Comparison of ENCODE assay signal across 13 cellular contexts in genomic region chr1:207754011-207754410, GRCh38. TPM values are rescaled to one million over a fixed set of nuclear protein-coding genes. Genes with fewer than 3 reads are reported as not detected.
DNase-seq lines count a peak whose midpoint lies in the region; ATAC-seq and TF ChIP-seq lines count a peak whose summit lies in the region.
"Had no signal": no experiment of that assay in that cellular context is flagged by ENCODE, and none has a peak within 500 bp of the region (broad histone marks: within the 10 kb centered on the region; RNA-seq: fewer than 3 reads in every experiment).

No MANE protein-coding gene starts in this region.

- ATAC-seq in activated T-cell treated with anti-CD3 and anti-CD28 coated beads, Interleukin-2, amount 50 U/mL, for 72 hours (replicated peaks in 1 of 2) = no peak
- ATAC-seq in thoracic aorta (ENCODE audit: insufficient number of reproducible peaks, low FRiP score, low read depth) (no peak), GM19467 (IDR thresholded peaks at IDR 0.05; ENCODE audit: unreplicated experiment) (no peak)
- ATAC-seq: sciatic nerve had no signal

- no peak overlapping the region for H3K27ac ChIP-seq in thoracic aorta
- no peak overlapping the region for H3K27ac ChIP-seq in uterus

- H3K36me3 ChIP-seq in thoracic aorta = peaks cover 8% of the 10 kb centered on the region
- H3K36me3 ChIP-seq in uterus = no peaks in the 10 kb centered on the region

- no peak for DNase-seq in activated T-cell treated with anti-CD3 and anti-CD28 coated beads, Interleukin-2, amount 50 U/mL, for 72 hours
- DNase-seq in activated T-cell treated with anti-CD3 and anti-CD28 coated beads, Interleukin-2, amount 50 U/mL, for 48 hours = no peak
- no peak for DNase-seq in activated T-helper 2 cell treated with anti-CD3 and anti-CD28 coated beads, Interferon-gamma antibody, Interleukin-2, Interleukin-4, amounts not matched to agents 10 μg/mL and 5 μg/mL and 100 μg/mL, durations not matched to agents 14 hours and 24 hours and 36 hours (ENCODE audit: low spot score)
- DNase-seq in immature natural killer cell = no peak
- DNase-seq in thoracic aorta (ENCODE audit: low spot score) = no peak
- no peak for DNase-seq in occipital lobe (lab: John Stamatoyannopoulos, UW)
- DNase-seq in uterus = no peak
- DNase-seq: C1 segment of cervical spinal cord; central memory CD4-positive, alpha-beta T cell; hypothalamus; NCI-H226 had no signal

- H3K4me3 ChIP-seq in thoracic aorta (peak overlapping the region; percentile 93), uterus (no peak overlapping the region)

- TF ChIP-seq CTCF in thoracic aorta (IDR thresholded peaks at IDR 0.05) (no peak), uterus (IDR thresholded peaks at IDR 0.05) (no peak)

- H3K9me3 ChIP-seq in thoracic aorta (no peaks in the 10 kb centered on the region), uterus (no peaks in the 10 kb centered on the region)

- peaks cover 0 to 12% of the 10 kb centered on the region in 2 donors for H3K36me3 Mint-ChIP-seq in activated T-cell treated with anti-CD3 and anti-CD28 coated beads, Interleukin-2, amount 50 U/mL, for 72 hours (ENCODE audit: insufficient read depth in 2 of 2)
- H3K36me3 Mint-ChIP-seq in activated T-helper 2 cell treated with anti-CD3 and anti-CD28 coated beads, Interferon-gamma antibody, Interleukin-2, Interleukin-4, amounts not matched to agents 10 μg/mL and 5 μg/mL and 100 μg/mL, durations not matched to agents 14 hours and 24 hours and 36 hours (ENCODE audit: low read depth) = peaks cover 26% of the 10 kb centered on the region
- H3K36me3 Mint-ChIP-seq in immature natural killer cell = no peaks in the 10 kb centered on the region

- H3K27me3 ChIP-seq in thoracic aorta (replicated peaks; ENCODE audit: insufficient read depth) (no peaks in the 10 kb centered on the region), uterus (no peaks in the 10 kb centered on the region)

- H3K4me1 ChIP-seq in thoracic aorta (ENCODE audit: control insufficient read depth in 1 of 2, low read depth in 2 of 2) (peaks cover 13 to 49% of the 10 kb centered on the region in 2 donors), uterus (peaks cover 0 to 11% of the 10 kb centered on the region in 2 donors)

- H3K27ac Mint-ChIP-seq in activated T-cell treated with anti-CD3 and anti-CD28 coated beads, Interleukin-2, amount 50 U/mL, for 72 hours = no peak overlapping the region
- H3K27ac Mint-ChIP-seq in activated T-helper 2 cell treated with anti-CD3 and anti-CD28 coated beads, Interferon-gamma antibody, Interleukin-2, Interleukin-4, amounts not matched to agents 10 μg/mL and 5 μg/mL and 100 μg/mL, durations not matched to agents 14 hours and 24 hours and 36 hours = no peak overlapping the region
- H3K27ac Mint-ChIP-seq in immature natural killer cell = no peak overlapping the region

- TF ChIP-seq POLR2A in uterus (IDR thresholded peaks at IDR 0.05) = no peak

- H3K27me3 Mint-ChIP-seq in activated T-cell treated with anti-CD3 and anti-CD28 coated beads, Interleukin-2, amount 50 U/mL, for 72 hours (ENCODE audit: low read depth) = no peaks in the 10 kb centered on the region
- no peaks in the 10 kb centered on the region for H3K27me3 Mint-ChIP-seq in activated T-helper 2 cell treated with anti-CD3 and anti-CD28 coated beads, Interferon-gamma antibody, Interleukin-2, Interleukin-4, amounts not matched to agents 10 μg/mL and 5 μg/mL and 100 μg/mL, durations not matched to agents 14 hours and 24 hours and 36 hours (ENCODE audit: low read depth)
- peaks cover 3 to 6% (median 4%) of the 10 kb centered on the region in 3 donors for H3K27me3 Mint-ChIP-seq in immature natural killer cell (ENCODE audit: low read depth in 3 of 3)

- H3K9me3 Mint-ChIP-seq in activated T-cell treated with anti-CD3 and anti-CD28 coated beads, Interleukin-2, amount 50 U/mL, for 72 hours = no peaks in the 10 kb centered on the region
- H3K9me3 Mint-ChIP-seq in activated T-helper 2 cell treated with anti-CD3 and anti-CD28 coated beads, Interferon-gamma antibody, Interleukin-2, Interleukin-4, amounts not matched to agents 10 μg/mL and 5 μg/mL and 100 μg/mL, durations not matched to agents 14 hours and 24 hours and 36 hours = no peaks in the 10 kb centered on the region
- H3K9me3 Mint-ChIP-seq in immature natural killer cell = peaks cover 0 to 2% (median 0%) of the 10 kb centered on the region in 6 donors

- peak overlapping the region; percentile 94 to 99 for H3K4me3 Mint-ChIP-seq in activated T-cell treated with anti-CD3 and anti-CD28 coated beads, Interleukin-2, amount 50 U/mL, for 72 hours
- H3K4me3 Mint-ChIP-seq in activated T-helper 2 cell treated with anti-CD3 and anti-CD28 coated beads, Interferon-gamma antibody, Interleukin-2, Interleukin-4, amounts not matched to agents 10 μg/mL and 5 μg/mL and 100 μg/mL, durations not matched to agents 14 hours and 24 hours and 36 hours (ENCODE audit: low read depth) = peak overlapping the region; percentile 95
- peak overlapping the region; percentile 14 to 96 (median 34) for H3K4me3 Mint-ChIP-seq in immature natural killer cell

- intact Hi-C loops in activated T-helper 2 cell treated with anti-CD3 and anti-CD28 coated beads, Interferon-gamma antibody, Interleukin-2, Interleukin-4, amounts not matched to agents 10 μg/mL and 5 μg/mL and 100 μg/mL, durations not matched to agents 14 hours and 24 hours and 36 hours (cut with micrococcal nuclease) = loop anchor here (5.0 kb wide), 2 partner anchors 43 to 128 kb away; no protein-coding TSS in a partner anchor
- intact Hi-C loops in uterus (cut with DNase I; ENCODE audit: low total_unique reads) = no loop called here

- H3K4me1 Mint-ChIP-seq in activated T-cell treated with anti-CD3 and anti-CD28 coated beads, Interleukin-2, amount 50 U/mL, for 72 hours (ENCODE audit: low read depth) = peaks cover 72% of the 10 kb centered on the region
- peaks cover 66% of the 10 kb centered on the region for H3K4me1 Mint-ChIP-seq in activated T-helper 2 cell treated with anti-CD3 and anti-CD28 coated beads, Interferon-gamma antibody, Interleukin-2, Interleukin-4, amounts not matched to agents 10 μg/mL and 5 μg/mL and 100 μg/mL, durations not matched to agents 14 hours and 24 hours and 36 hours (ENCODE audit: low read depth)
- H3K4me1 Mint-ChIP-seq in immature natural killer cell = peaks cover 45 to 72% of the 10 kb centered on the region in 2 donors

RNA-seq across cellular contexts. Expression of gene CD46, which starts 2.2 kb away (rescaled TPM):
- 100 to 1,000 TPM; 108 to 120 TPM for total RNA-seq in activated T-cell treated with anti-CD3 and anti-CD28 coated beads, Interleukin-2, amount 50 U/mL, for 72 hours
- total RNA-seq in activated T-helper 2 cell treated with anti-CD3 and anti-CD28 coated beads, Interferon-gamma antibody, Interleukin-2, Interleukin-4, amounts not matched to agents 10 μg/mL and 5 μg/mL and 100 μg/mL, durations not matched to agents 14 hours and 24 hours and 36 hours = 113 and 116 TPM in 2 replicates
- 10 to 100 TPM; 78.9 to 92.3 (median 86.7) TPM for polyA plus RNA-seq in immature natural killer cell
- total RNA-seq in thoracic aorta (100 to 1,000 TPM; 138 to 202 TPM), occipital lobe (146 TPM), uterus (100 to 1,000 TPM; 118 to 195 (median 174) TPM)

Comparison
In these comparisons a context has a peak if more than half of its experiments do, and no peak if none do; other contexts are left out.
1. H3K4me3 Mint-ChIP-seq: peak in every context shown above with its lines; median percentile 96 in activated T-cell treated with anti-CD3 and anti-CD28 coated beads, Interleukin-2, amount 50 U/mL, for 72 hours; 95 in activated T-helper 2 cell treated with anti-CD3 and anti-CD28 coated beads, Interferon-gamma antibody, Interleukin-2, Interleukin-4, amounts not matched to agents 10 μg/mL and 5 μg/mL and 100 μg/mL, durations not matched to agents 14 hours and 24 hours and 36 hours; 34 in immature natural killer cell.